Comparison of ENCODE assay signal across 1 cellular context in genomic region chr19:46722004-46722380, GRCh38.
TF ChIP-seq lines count a peak whose summit lies in the region.

No MANE protein-coding gene starts in this region.

TF ChIP-seq in H1, 55 proteins besides CTCF, POLR2A, EP300 and RAD21:
- no peak for TF ChIP-seq HDAC6 (IDR thresholded peaks at IDR 0.05; ENCODE audit: low read depth, low read length)
- no peak for TF ChIP-seq PHF8 (conservative IDR thresholded peaks at IDR 0.05; ENCODE audit: low read depth, low read length)
- TF ChIP-seq SIRT6 (IDR thresholded peaks at IDR 0.05; ENCODE audit: low read length), result no peak
- no peak for TF ChIP-seq CHD2 (IDR thresholded peaks at IDR 0.05; ENCODE audit: low read length)
- TF ChIP-seq TAF1 (IDR thresholded peaks at IDR 0.05; ENCODE audit: low read depth, low read length), result no peak
- no peak for TF ChIP-seq TEAD4 (IDR thresholded peaks at IDR 0.05; ENCODE audit: low read depth, low read length)
- no peak for TF ChIP-seq SIX5 (IDR thresholded peaks at IDR 0.05; ENCODE audit: low read depth, low read length)
- no peak for TF ChIP-seq ASH2L (IDR thresholded peaks at IDR 0.05; ENCODE audit: low read length)
- TF ChIP-seq GABPA (IDR thresholded peaks at IDR 0.05; ENCODE audit: borderline replicate concordance, insufficient read depth, low read length), result no peak
- TF ChIP-seq SIN3A (conservative IDR thresholded peaks at IDR 0.05 in 1 of 2, IDR thresholded peaks at IDR 0.05 in 1 of 2; ENCODE audit: low read depth in 1 of 2, low read length in 2 of 2), result no peak
- TF ChIP-seq, protein P1, sequence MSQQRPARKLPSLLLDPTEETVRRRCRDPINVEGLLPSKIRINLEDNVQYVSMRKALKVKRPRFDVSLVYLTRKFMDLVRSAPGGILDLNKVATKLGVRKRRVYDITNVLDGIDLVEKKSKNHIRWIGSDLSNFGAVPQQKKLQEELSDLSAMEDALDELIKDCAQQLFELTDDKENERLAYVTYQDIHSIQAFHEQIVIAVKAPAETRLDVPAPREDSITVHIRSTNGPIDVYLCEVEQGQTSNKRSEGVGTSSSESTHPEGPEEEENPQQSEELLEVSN (IDR thresholded peaks at IDR 0.05), result no peak
- TF ChIP-seq CREB1 (IDR thresholded peaks at IDR 0.05), result no peak
- TF ChIP-seq RXRA (IDR thresholded peaks at IDR 0.05; ENCODE audit: insufficient read depth, low read depth, low read length), result no peak
- TF ChIP-seq NRF1 (IDR thresholded peaks at IDR 0.05; ENCODE audit: low read depth, low read length), result no peak
- no peak for TF ChIP-seq RNF2 (IDR thresholded peaks at IDR 0.05; ENCODE audit: borderline replicate concordance, low read depth, low read length, missing control alignments, poor library complexity, severe bottlenecking)
- TF ChIP-seq FOSL1 (IDR thresholded peaks at IDR 0.05; ENCODE audit: insufficient read depth, low read depth, low read length), result no peak
TF ChIP-seq in H1: peak in this region for 0.
